8 cellular contexts compared by ENCODE assay signal in the genomic region with DNA sequence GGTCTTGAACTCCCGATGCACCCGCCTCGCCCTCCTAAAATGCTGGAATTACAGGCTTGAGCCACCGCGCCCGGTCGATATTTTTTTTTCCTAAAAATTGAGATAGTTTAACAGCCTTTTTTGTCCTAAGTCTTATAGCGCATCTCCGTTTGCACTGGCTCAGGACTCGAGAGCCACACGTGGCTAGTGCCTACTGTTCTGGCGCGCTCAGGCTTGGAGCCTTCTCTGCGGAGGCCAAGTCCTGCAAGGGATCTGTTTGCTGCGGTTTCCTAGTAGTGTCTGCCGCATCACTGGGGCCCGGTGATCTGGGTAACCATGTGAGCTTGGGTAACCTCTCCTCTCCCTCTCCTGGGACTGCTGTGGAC. TPM values are rescaled to one million over a fixed set of nuclear protein-coding genes. Genes with fewer than 3 reads are reported as not detected.
DNase-seq lines count a peak whose midpoint lies in the region; ATAC-seq, FAIRE-seq and TF ChIP-seq lines count a peak whose summit lies in the region.

No MANE protein-coding gene starts in this region.

- H3K9me3 Mint-ChIP-seq in astrocyte (ENCODE audit: unreplicated experiment), result no peaks in the 10 kb centered on the region

- ATAC-seq in Right ventricle myocardium inferior (peak; percentile 32), thoracic aorta (ENCODE audit: insufficient number of reproducible peaks, low FRiP score, low read depth) (no peak), HG02970 (IDR thresholded peaks at IDR 0.05; ENCODE audit: low FRiP score, unreplicated experiment) (no peak)

- H3K4me2 ChIP-seq in astrocyte (ENCODE audit: low read length), result peak overlapping the region; percentile 88

- H3K27me3 Mint-ChIP-seq in astrocyte (ENCODE audit: low read depth, unreplicated experiment), result no peaks in the 10 kb centered on the region

- H3K36me3 Mint-ChIP-seq in astrocyte (ENCODE audit: low read depth, unreplicated experiment), result peaks cover 13% of the 10 kb centered on the region

- DNase-seq in Right ventricle myocardium inferior (ENCODE audit: missing footprints) (no peak), cardiac septum (ENCODE audit: low spot score) (no peak), astrocyte (ENCODE audit: low read depth) (no peak), kidney epithelial cell (ENCODE audit: low read depth) (no peak), thoracic aorta (ENCODE audit: low spot score) (peak; percentile 9), mesenteric fat pad (ENCODE audit: low spot score) (no peak), HEK293T (ENCODE audit: extremely low spot score) (no peak)

- peak overlapping the region; percentile 99 for H3K4me3 Mint-ChIP-seq in astrocyte (ENCODE audit: unreplicated experiment)

- TF ChIP-seq CTCF in astrocyte (IDR thresholded peaks at IDR 0.05; ENCODE audit: insufficient read depth, low read depth, low read length) (no peak), kidney epithelial cell (IDR thresholded peaks at IDR 0.05; ENCODE audit: insufficient read depth, low read length, poor library complexity, severe bottlenecking) (no peak), thoracic aorta (IDR thresholded peaks at IDR 0.05) (no peak)

- H3K9me3 ChIP-seq in astrocyte (ENCODE audit: insufficient read depth, low read depth, low read length), result no peaks in the 10 kb centered on the region
- H3K9me3 ChIP-seq in thoracic aorta, result no peaks in the 10 kb centered on the region

- peaks cover 30% of the 10 kb centered on the region for H4K20me1 ChIP-seq in astrocyte (ENCODE audit: insufficient read depth, low read length)

- H3K4me3 ChIP-seq in astrocyte (ENCODE audit: insufficient read depth, low read depth, low read length), result peak overlapping the region; percentile 92
- H3K4me3 ChIP-seq in kidney epithelial cell (ENCODE audit: low read depth, low read length), result peak overlapping the region; percentile 80
- H3K4me3 ChIP-seq in thoracic aorta, result peak overlapping the region; percentile 98

- intact Hi-C loops in Right ventricle myocardium inferior (cut with DNase I) (loop anchor here (2.0 to 10.0 kb wide), 2 partner anchors 45 to 145 kb away; a partner anchor contains a TSS), cardiac septum (cut with DNase I) (loop anchor here (5.0 kb wide), 1 partner anchor 42 kb away; no protein-coding TSS in a partner anchor)

- POLR2A ChIA-PET in HEK293T (lab: Yijun Ruan, JAX), result interaction anchor here (0.8 to 5.0 kb wide), 7 partner anchors 12 to 69 kb away, joined by 3 to 57 read pairs (median 8); a partner anchor contains a TSS

- peak overlapping the region; percentile 76 for H2AFZ ChIP-seq in astrocyte (ENCODE audit: low read depth, low read length)

- H3K27ac ChIP-seq in astrocyte (ENCODE audit: low read depth, low read length) (peak overlapping the region; percentile 57), thoracic aorta (peak overlapping the region; percentile 91 to 92)

- H3K9ac ChIP-seq in astrocyte (ENCODE audit: low read length), result peak overlapping the region; percentile 95

- peaks cover 42% of the 10 kb centered on the region for H3K79me2 ChIP-seq in astrocyte (ENCODE audit: insufficient read depth, low read length)

- CTCF ChIA-PET in HEK293T (lab: Yijun Ruan, JAX), result no interaction called here

- peak overlapping the region; percentile 3 for H3K27ac Mint-ChIP-seq in astrocyte (ENCODE audit: unreplicated experiment)

- H3K4me1 ChIP-seq in astrocyte (ENCODE audit: insufficient read depth, low read length) (peaks cover 14% of the 10 kb centered on the region), thoracic aorta (ENCODE audit: control insufficient read depth in 1 of 2, low read depth in 2 of 2) (peaks cover 11 to 25% of the 10 kb centered on the region in 2 donors)

- peaks cover 16% of the 10 kb centered on the region for H3K4me1 Mint-ChIP-seq in astrocyte (ENCODE audit: low read depth, unreplicated experiment)

- H3K36me3 ChIP-seq in astrocyte (ENCODE audit: insufficient read depth, low read length), result peaks cover 11% of the 10 kb centered on the region
- H3K36me3 ChIP-seq in kidney epithelial cell (ENCODE audit: control insufficient read depth, insufficient read depth, low read length), result peaks cover 1% of the 10 kb centered on the region
- H3K36me3 ChIP-seq in thoracic aorta, result peaks cover 26% of the 10 kb centered on the region

- FAIRE-seq in astrocyte (lab: Jason Lieb, UNC), result no peak

- H3K27me3 ChIP-seq in astrocyte (ENCODE audit: insufficient read depth, low read length) (no peaks in the 10 kb centered on the region), kidney epithelial cell (ENCODE audit: control insufficient read depth, insufficient read depth, low read length) (no peaks in the 10 kb centered on the region), thoracic aorta (replicated peaks; ENCODE audit: insufficient read depth) (no peaks in the 10 kb centered on the region)

TF ChIP-seq in HEK293T, 16 proteins besides CTCF, POLR2A, EP300 and RAD21:
- TF ChIP-seq NFRKB (IDR thresholded peaks at IDR 0.05) (no peak), FOXK2 (IDR thresholded peaks at IDR 0.05) (no peak), HDGF (IDR thresholded peaks at IDR 0.05; ENCODE audit: borderline replicate concordance) (no peak), LEF1 (IDR thresholded peaks at IDR 0.05; ENCODE audit: borderline replicate concordance) (no peak), BHLHE40 (IDR thresholded peaks at IDR 0.05; ENCODE audit: borderline replicate concordance) (no peak), SUZ12 (IDR thresholded peaks at IDR 0.05) (no peak), SP1 (IDR thresholded peaks at IDR 0.05) (no peak), CTBP1 (IDR thresholded peaks at IDR 0.05; ENCODE audit: borderline replicate concordance) (no peak), TARDBP (IDR thresholded peaks at IDR 0.05) (no peak)

RNA-seq across cellular contexts. Expression of a gene that starts 0.8 kb away (rescaled TPM):
- total RNA-seq in Right ventricle myocardium inferior (697 TPM), cardiac septum (619 TPM), astrocyte (74.0 and 75.5 TPM in 2 replicates), kidney epithelial cell (73.5 and 78.2 TPM in 2 replicates), thoracic aorta (10 to 100 TPM; 48.7 to 50.1 TPM), mesenteric fat pad (93.6 TPM)

RNA-seq across cellular contexts. Expression of a gene that starts 39.9 kb away (rescaled TPM):
- total RNA-seq in Right ventricle myocardium inferior (12.3 TPM), cardiac septum (18.7 TPM), astrocyte (29.1 and 33.8 TPM in 2 replicates), kidney epithelial cell (67.4 and 69.9 TPM in 2 replicates), thoracic aorta (10 to 100 TPM; 33.7 to 53.1 TPM), mesenteric fat pad (35.7 TPM)

RNA-seq across cellular contexts. Expression of a gene that starts 44.9 kb away (rescaled TPM):
- total RNA-seq in Right ventricle myocardium inferior (70.4 TPM), cardiac septum (52.6 TPM), astrocyte (375 and 500 TPM in 2 replicates), kidney epithelial cell (85.7 and 104 TPM in 2 replicates), thoracic aorta (100 to 1,000 TPM in 1 of 2 donors, 10 to 100 TPM in 1; 71.3 to 123 TPM), mesenteric fat pad (66.9 TPM)

RNA-seq across cellular contexts. Expression of a gene that starts 53.2 kb away (rescaled TPM):
- total RNA-seq in Right ventricle myocardium inferior, result 32.5 TPM
- total RNA-seq in cardiac septum, result 42.6 TPM
- 56.0 and 60.4 TPM in 2 replicates for total RNA-seq in astrocyte
- total RNA-seq in kidney epithelial cell, result 97.2 and 108 TPM in 2 replicates
- 100 to 1,000 TPM in 1 of 2 donors, 10 to 100 TPM in 1; 86.1 to 110 TPM for total RNA-seq in thoracic aorta
- total RNA-seq in mesenteric fat pad, result 35.9 TPM
